In the genomic region with DNA sequence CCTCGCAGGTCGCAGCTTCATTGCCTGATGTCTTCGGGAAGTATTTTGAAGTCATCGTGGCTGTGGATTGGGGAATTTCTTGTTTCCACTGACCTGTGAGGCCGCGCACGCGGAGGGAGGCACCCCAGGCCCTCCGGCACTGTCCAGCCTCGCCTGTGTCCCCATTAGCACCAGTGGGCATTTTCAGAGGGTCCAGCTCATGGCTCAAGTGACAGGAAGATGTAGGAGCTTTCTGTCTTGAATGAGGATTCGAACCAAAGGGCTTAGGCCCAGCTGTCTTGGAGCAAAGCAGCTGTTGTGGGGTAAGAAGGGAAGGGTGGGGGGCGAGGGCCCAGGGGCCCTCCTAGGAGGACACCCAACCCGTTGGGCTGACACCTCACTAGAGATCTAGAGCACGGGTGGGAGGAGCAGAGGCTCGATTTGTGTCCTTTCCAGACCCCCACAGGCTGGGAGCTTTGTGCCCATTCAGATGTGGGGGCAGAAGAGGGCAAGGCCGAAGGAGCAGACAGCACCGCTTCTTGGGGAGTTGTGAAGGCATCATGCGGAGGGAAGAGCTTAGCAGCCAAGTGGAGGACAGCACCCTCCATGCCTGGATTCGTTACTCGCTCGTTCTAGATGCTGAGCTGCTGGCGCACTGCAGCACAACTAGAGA, we compare ENCODE assay signal across 7 cellular contexts. TPM values are rescaled to one million over a fixed set of nuclear protein-coding genes. Genes with fewer than 3 reads are reported as not detected.
DNase-seq lines count a peak whose midpoint lies in the region; ATAC-seq and TF ChIP-seq lines count a peak whose summit lies in the region.

No MANE protein-coding gene starts in this region.

- ATAC-seq in activated T-cell treated with anti-CD3 and anti-CD28 coated beads, Interleukin-2, amount 50 U/mL, for 4 hours = no peak
- no peak for ATAC-seq in stimulated activated naive B cell treated with anti-CD40 and anti-IgM and Interleukin-4, amounts not matched to agents 10 μg/mL and 1 μg/mL and 100 μg/mL, for 72 hours (replicated peaks)
- no peak for ATAC-seq in GM18498 (IDR thresholded peaks at IDR 0.05; ENCODE audit: unreplicated experiment)

- H3K27ac ChIP-seq in HL-60 (replicated peaks) = peak overlapping the region; percentile 84
- no peak overlapping the region for H3K27ac ChIP-seq in iPS DF 6.9 (ENCODE audit: low read length)

- H3K4me1 ChIP-seq in iPS DF 6.9 (ENCODE audit: control insufficient read depth, insufficient read depth, low read length) = peaks cover 3% of the 10 kb centered on the region; the same call in 1 of the 2 replicates

- peak overlapping the region; percentile 89 for H3K4me3 Mint-ChIP-seq in activated T-cell treated with anti-CD3 and anti-CD28 coated beads, Interleukin-2, amount 50 U/mL, for 4 hours
- H3K4me3 Mint-ChIP-seq in stimulated activated naive B cell treated with anti-CD40 and anti-IgM and Interleukin-4, amounts not matched to agents 10 μg/mL and 1 μg/mL and 100 μg/mL, for 72 hours = peak overlapping the region; percentile 89 to 92

- peaks cover 41% of the 10 kb centered on the region for H3K36me3 Mint-ChIP-seq in activated T-cell treated with anti-CD3 and anti-CD28 coated beads, Interleukin-2, amount 50 U/mL, for 4 hours (ENCODE audit: insufficient read depth)
- peaks cover 36 to 46% of the 10 kb centered on the region in 2 donors for H3K36me3 Mint-ChIP-seq in stimulated activated naive B cell treated with anti-CD40 and anti-IgM and Interleukin-4, amounts not matched to agents 10 μg/mL and 1 μg/mL and 100 μg/mL, for 72 hours

- no peak for TF ChIP-seq CTCF in HL-60 (IDR thresholded peaks at IDR 0.05; ENCODE audit: insufficient read depth, low read length)

- H3K9me3 ChIP-seq in iPS DF 6.9 (ENCODE audit: control insufficient read depth, insufficient read depth, low read length) = 0 out of 2 replicates have a peak, but pooled peaks cover 2% of the 10 kb centered on the region

- no peaks in the 10 kb centered on the region for H3K27me3 Mint-ChIP-seq in activated T-cell treated with anti-CD3 and anti-CD28 coated beads, Interleukin-2, amount 50 U/mL, for 4 hours (ENCODE audit: low read depth)
- H3K27me3 Mint-ChIP-seq in stimulated activated naive B cell treated with anti-CD40 and anti-IgM and Interleukin-4, amounts not matched to agents 10 μg/mL and 1 μg/mL and 100 μg/mL, for 72 hours = no peaks in the 10 kb centered on the region

- H3K4me1 Mint-ChIP-seq in activated T-cell treated with anti-CD3 and anti-CD28 coated beads, Interleukin-2, amount 50 U/mL, for 4 hours (ENCODE audit: low read depth) = peaks cover 32% of the 10 kb centered on the region
- H3K4me1 Mint-ChIP-seq in stimulated activated naive B cell treated with anti-CD40 and anti-IgM and Interleukin-4, amounts not matched to agents 10 μg/mL and 1 μg/mL and 100 μg/mL, for 72 hours = peaks cover 13 to 17% of the 10 kb centered on the region in 2 donors

- WGBS in iPS DF 6.9 (ENCODE audit: insufficient coverage, insufficient read length) = no CpG with 5 or more reads among the region's 22 CpGs

- H3K9me3 Mint-ChIP-seq in activated T-cell treated with anti-CD3 and anti-CD28 coated beads, Interleukin-2, amount 50 U/mL, for 4 hours = peaks cover 14% of the 10 kb centered on the region
- H3K9me3 Mint-ChIP-seq in stimulated activated naive B cell treated with anti-CD40 and anti-IgM and Interleukin-4, amounts not matched to agents 10 μg/mL and 1 μg/mL and 100 μg/mL, for 72 hours = peaks cover 0 to 4% of the 10 kb centered on the region in 2 donors

- peak overlapping the region; percentile 96 for H3K27ac Mint-ChIP-seq in stimulated activated naive B cell treated with anti-CD40 and anti-IgM and Interleukin-4, amounts not matched to agents 10 μg/mL and 1 μg/mL and 100 μg/mL, for 72 hours

- DNase-seq in HL-60 (ENCODE audit: low read depth in 1 of 2, low spot score in 1 of 2) (peak in 1 of 2 experiments; percentile 2), iPS DF 6.9 (ENCODE audit: low read depth, low spot score) (no peak), HPDE6-E6E7 (ENCODE audit: extremely low spot score) (no peak), NCI-H187 treated with DMSO at 0.1 percent for 48 hours (lab: John Stamatoyannopoulos, UW) (no peak)
- no peak for DNase-seq in activated T-cell treated with anti-CD3 and anti-CD28 coated beads, Interleukin-2, amount 50 U/mL, for 4 hours
- DNase-seq in stimulated activated naive B cell treated with anti-CD40 and anti-IgM and Interleukin-4, amounts not matched to agents 10 μg/mL and 1 μg/mL and 100 μg/mL, for 72 hours = no peak

- H3K4me3 ChIP-seq in HL-60 (replicated peaks; ENCODE audit: insufficient read depth, low read length) = peak overlapping the region; percentile 78
- H3K4me3 ChIP-seq in iPS DF 6.9 (ENCODE audit: low read length) = peak overlapping the region; percentile 44; the same call in 1 of the 2 replicates

- no peaks in the 10 kb centered on the region; the same call in 1 of the 2 replicates for H3K36me3 ChIP-seq in iPS DF 6.9 (ENCODE audit: control insufficient read depth, insufficient read depth, low read length)

- no peaks in the 10 kb centered on the region for H3K27me3 ChIP-seq in HL-60 (ENCODE audit: insufficient read depth, poor library complexity, severe bottlenecking)
- no peaks in the 10 kb centered on the region for H3K27me3 ChIP-seq in iPS DF 6.9 (ENCODE audit: control insufficient read depth, insufficient read depth, low read length)

RNA-seq across cellular contexts. Expression of gene ZNF37A, which starts 0.9 kb away (rescaled TPM):
- 10 to 100 TPM; 18.0 to 23.7 (median 19.9) TPM for total RNA-seq in activated T-cell treated with anti-CD3 and anti-CD28 coated beads, Interleukin-2, amount 50 U/mL, for 4 hours
